ENCODE assay signal across 8 cellular contexts in genomic region chr1:1426961-1427934, GRCh38. TPM values are rescaled to one million over a fixed set of nuclear protein-coding genes. Genes with fewer than 3 reads are reported as not detected.
DNase-seq lines count a peak whose midpoint lies in the region; TF ChIP-seq lines count a peak whose summit lies in the region.

No MANE protein-coding gene starts in this region.

- H3K4me1 ChIP-seq in hepatocyte (ENCODE audit: insufficient read depth) = peaks cover 28% of the 10 kb centered on the region
- peaks cover 34 to 51% (median 43%) of the 10 kb centered on the region in 4 donors for H3K4me1 ChIP-seq in stomach

- WGBS in hepatocyte (ENCODE audit: low lambda C conversion rate, missing lambda C conversion rate) = no CpG with 5 or more reads among the region's 89 CpGs
- WGBS in stomach, 5 donors = 9 to 55% (median 14%) methylated on average over 24 to 89 of the region's 89 CpGs

- H2AFZ ChIP-seq in hepatocyte = peak overlapping the region; percentile 21

- H3K9me2 ChIP-seq in hepatocyte (replicated peaks; ENCODE audit: insufficient read depth) = no peaks in the 10 kb centered on the region

- no peaks in the 10 kb centered on the region for H4K20me1 ChIP-seq in hepatocyte (ENCODE audit: insufficient read depth, poor library complexity, severe bottlenecking)

- H3K36me3 ChIP-seq in SK-N-MC (ENCODE audit: insufficient read depth, low read length) (no peaks in the 10 kb centered on the region), hepatocyte (replicated peaks; ENCODE audit: insufficient read depth, low read depth) (no peaks in the 10 kb centered on the region), stomach (no peaks in the 10 kb centered on the region)

- DNase-seq in NCI-H1417 (lab: John Stamatoyannopoulos, UW) = peak in 2 of 3 experiments; percentile 50 to 67
- DNase-seq in NCI-H1417 treated with DMSO at 0.1 percent for 48 hours (lab: John Stamatoyannopoulos, UW) = no peak
- DNase-seq in SK-N-MC (ENCODE audit: low read depth, low spot score) = no peak
- DNase-seq in hepatocyte (ENCODE audit: low spot score) = peak; percentile 67
- DNase-seq in stomach = no peak
- no peak for DNase-seq in ureter (ENCODE audit: low spot score)
- no peak for DNase-seq in GOT3 (lab: John Stamatoyannopoulos, UW)
- DNase-seq in activated gamma-delta T cell treated with Interleukin-2 at 50 U/mL for 16 hours = no peak

- H3K27ac ChIP-seq in SK-N-MC = no peak overlapping the region
- no peak overlapping the region for H3K27ac ChIP-seq in hepatocyte
- H3K27ac ChIP-seq in stomach = peak overlapping the region in 4 of 5 donors; percentile 14 to 83 (median 50)

- intact Hi-C loops in stomach (cut with DNase I; ENCODE audit: low total_unique reads) = no loop called here

- H3K27me3 ChIP-seq in hepatocyte (no peaks in the 10 kb centered on the region), stomach (peaks cover 0 to 29% (median 4%) of the 10 kb centered on the region in 3 donors)

- no peak for TF ChIP-seq POLR2A in stomach (IDR thresholded peaks at IDR 0.05)

- H3K9ac ChIP-seq in SK-N-MC (ENCODE audit: insufficient read length) = no peak overlapping the region

- no peaks in the 10 kb centered on the region for H3K79me2 ChIP-seq in hepatocyte

- peak overlapping the region; percentile 83 for H3K4me2 ChIP-seq in hepatocyte

- H3K9me3 ChIP-seq in SK-N-MC (ENCODE audit: low read depth, low read length) = no peaks in the 10 kb centered on the region
- no peaks in the 10 kb centered on the region for H3K9me3 ChIP-seq in hepatocyte (ENCODE audit: low read depth)
- H3K9me3 ChIP-seq in stomach = no peaks in the 10 kb centered on the region

- TF ChIP-seq EP300 in stomach (IDR thresholded peaks at IDR 0.05) = no peak

- H3K4me3 ChIP-seq in SK-N-MC = peak overlapping the region; percentile 42
- H3K4me3 ChIP-seq in hepatocyte = peak overlapping the region; percentile 64
- peak overlapping the region; percentile 38 to 52 (median 48) for H3K4me3 ChIP-seq in stomach

- TF ChIP-seq CTCF in hepatocyte (IDR thresholded peaks at IDR 0.05; ENCODE audit: poor library complexity) (no peak), stomach (IDR thresholded peaks at IDR 0.05) (no peak)

RNA-seq across cellular contexts. Expression of gene ANKRD65, which starts 6.2 kb away (rescaled TPM):
- 2.1 and 6.5 TPM in 2 replicates for total RNA-seq in hepatocyte
- 5.5 and 7.3 TPM in 2 replicates for polyA plus RNA-seq in hepatocyte
- 10 to 100 TPM in 1 of 5 donors, 1 to 10 TPM in 2, under 1 TPM in 1, not detected in 1; 0.89 to 13.6 (median 4.7) TPM for total RNA-seq in stomach
- 10 to 100 TPM in 2 of 3 donors, 1 to 10 TPM in 1; 8.7 to 13.5 (median 13.3) TPM for polyA plus RNA-seq in stomach
- total RNA-seq in ureter = 40.9 TPM

RNA-seq across cellular contexts. Expression of gene VWA1, which starts 8.2 kb away (rescaled TPM):
- total RNA-seq in hepatocyte (37.7 and 38.1 TPM in 2 replicates), stomach (10 to 100 TPM; 11.4 to 37.7 (median 21.1) TPM), ureter (83.3 TPM)
- polyA plus RNA-seq in hepatocyte (114 and 131 TPM in 2 replicates), stomach (10 to 100 TPM in 2 of 3 donors, 1 to 10 TPM in 1; 7.6 to 64.8 (median 24.8) TPM)

RNA-seq across cellular contexts. Expression of gene MRPL20, which starts 20.2 kb away (rescaled TPM):
- total RNA-seq in hepatocyte (107 and 115 TPM in 2 replicates), stomach (100 to 1,000 TPM in 2 of 5 donors, 10 to 100 TPM in 3; 53.9 to 116 (median 82.9) TPM), ureter (145 TPM)
- polyA plus RNA-seq in hepatocyte (176 and 193 TPM in 2 replicates), stomach (100 to 1,000 TPM; 136 to 187 (median 150) TPM)

RNA-seq across cellular contexts. Expression of gene ATAD3C, which starts 22.2 kb away (rescaled TPM):
- total RNA-seq in hepatocyte (0.10 TPM in 1 of 2 replicates, not detected in the other), stomach (1 to 10 TPM in 2 of 5 donors, under 1 TPM in 1, not detected in 2; 0.55 to 5.2 (median 1.3) TPM), ureter (8.0 TPM)
- polyA plus RNA-seq in hepatocyte (0.99 and 1.2 TPM in 2 replicates), stomach (1 to 10 TPM in 1 of 3 donors, under 1 TPM in 2; 0.25 to 2.3 (median 0.92) TPM)

RNA-seq across cellular contexts. Expression of gene CCNL2, which starts 28.1 kb away (rescaled TPM):
- total RNA-seq in hepatocyte (151 and 166 TPM in 2 replicates), stomach (100 to 1,000 TPM; 265 to 739 (median 422) TPM), ureter (259 TPM)
- polyA plus RNA-seq in hepatocyte (284 and 364 TPM in 2 replicates), stomach (100 to 1,000 TPM in 1 of 3 donors, 10 to 100 TPM in 2; 33.4 to 166 (median 34.7) TPM)

Comparison
In these comparisons a context has a peak if more than half of its experiments do, and no peak if none do; other contexts are left out.
1. DNase-seq: peak in NCI-H1417 (2 of 3) and hepatocyte (single experiment); none in NCI-H1417 treated with DMSO at 0.1 percent for 48 hours (single experiment), SK-N-MC (single experiment), stomach (single experiment), ureter (single experiment), GOT3 (single experiment) and activated gamma-delta T cell treated with Interleukin-2 at 50 U/mL for 16 hours (single experiment).
2. H3K27ac ChIP-seq: peak in stomach (4 of 5); none in SK-N-MC (single experiment) and hepatocyte (single experiment).
3. Peak in every context shown above with its lines, with median percentiles within 50 percentile points of each other: H3K4me3 ChIP-seq.